ENCODE assay signal across 8 cellular contexts in the genomic region with DNA sequence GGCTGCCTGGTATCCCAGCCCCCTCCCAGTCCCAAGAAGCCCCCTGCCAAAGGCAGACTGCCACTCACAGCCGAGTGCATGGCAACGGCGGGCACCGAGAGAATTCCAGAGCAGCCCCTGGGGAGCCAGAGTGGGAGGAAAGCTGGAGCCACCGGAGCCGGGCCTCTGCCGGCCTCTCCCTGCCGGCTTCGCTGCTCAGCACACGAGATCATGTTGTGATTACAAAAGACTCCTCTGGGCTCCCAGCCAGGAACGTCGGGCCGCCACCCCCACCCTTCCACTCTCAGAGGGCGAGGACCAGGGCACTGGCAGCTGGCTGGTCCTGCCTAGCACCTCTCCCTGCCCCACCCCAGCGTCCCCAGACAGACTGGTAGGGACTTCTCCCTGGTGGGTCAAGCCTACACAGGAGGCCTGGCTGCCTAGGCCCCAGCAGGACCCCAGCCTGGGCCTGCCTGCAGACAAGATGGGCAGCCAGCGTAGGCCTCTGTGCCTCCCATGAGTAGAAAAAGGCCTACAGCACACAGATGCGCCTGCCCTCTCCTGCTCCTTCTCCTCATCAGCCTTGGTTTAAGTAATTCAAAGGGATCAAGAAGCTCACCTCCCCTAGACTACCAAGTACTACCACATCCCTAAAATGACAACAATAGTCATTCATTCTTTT. TPM values are rescaled to one million over a fixed set of nuclear protein-coding genes. Genes with fewer than 3 reads are reported as not detected.
A peak's percentile ranks its signal among the peaks of the same experiment; 100 is the strongest.
DNase-seq lines count a peak whose midpoint lies in the region; ATAC-seq and TF ChIP-seq lines count a peak whose summit lies in the region.

CCDC9B (minus strand) TSS at position 200 of the 661 bp plus-strand sequence; CDS start at position 80, 120 bp downstream.

- no peaks in the 10 kb centered on the region for H3K36me3 Mint-ChIP-seq in activated T-cell treated with anti-CD3 and anti-CD28 coated beads, Interleukin-2, amount 50 U/mL, for 72 hours (ENCODE audit: insufficient read depth in 2 of 2)

- H3K4me3 ChIP-seq in ACC112 (ENCODE audit: low read depth, low read length), result peak within 1 kb of the TSS; percentile 77
- H3K4me3 ChIP-seq in IMR-90 (ENCODE audit: insufficient read depth, low read depth, low read length), result peak within 1 kb of the TSS; percentile 45
- no peak within 1 kb of the TSS for H3K4me3 ChIP-seq in effector memory CD4-positive, alpha-beta T cell (ENCODE audit: insufficient read depth, low read depth, low read length, poor library complexity, severe bottlenecking)

- peak; percentile 84 for DNase-seq in IMR-90
- DNase-seq in SHP77 (lab: John Stamatoyannopoulos, UW), result peak; percentile 88 to 89
- DNase-seq in erythroblast (lab: John Stamatoyannopoulos, UW), result peak; percentile 80 to 83
- DNase-seq in mucosa of gallbladder (ENCODE audit: low spot score), result peak; percentile 93
- no peak for DNase-seq in activated naive CD4-positive, alpha-beta T cell treated with Interleukin-2 at 50 U/mL for 16 hours
- no peak for DNase-seq in effector memory CD4-positive, alpha-beta T cell
- no peak for DNase-seq in activated T-cell treated with anti-CD3 and anti-CD28 coated beads, Interleukin-2, amount 50 U/mL, for 72 hours

- H3K4me2 ChIP-seq in IMR-90 (ENCODE audit: low read depth, low read length), result peak within 1 kb of the TSS; percentile 92

- peak within 1 kb of the TSS; percentile 93 to 97 for H4K8ac ChIP-seq in IMR-90 (ENCODE audit: low read depth in 2 of 2, low read length in 2 of 2)

- POLR2A ChIA-PET in IMR-90 (lab: Charles Lee; ENCODE audit: unreplicated experiment), result interaction anchor here (0.5 to 3.3 kb wide), 6 partner anchors 9 to 1104 kb away, joined by 3 to 20 read pairs (median 4); no protein-coding TSS in a partner anchor

- peak within 1 kb of the TSS; percentile 99 for H3K56ac ChIP-seq in IMR-90 (ENCODE audit: extremely low read depth, insufficient read depth, low read length)

- peak; percentile 45 for ATAC-seq in IMR-90 (ENCODE audit: low read depth)
- no peak for ATAC-seq in activated T-cell treated with anti-CD3 and anti-CD28 coated beads, Interleukin-2, amount 50 U/mL, for 72 hours (replicated peaks in 1 of 2)

- no peak within 1 kb of the TSS for H3K4me3 Mint-ChIP-seq in activated T-cell treated with anti-CD3 and anti-CD28 coated beads, Interleukin-2, amount 50 U/mL, for 72 hours

- peak within 1 kb of the TSS; percentile 98 for H3K14ac ChIP-seq in IMR-90 (replicated peaks; ENCODE audit: low read depth, low read length)

- H3K79me2 ChIP-seq in ACC112 (ENCODE audit: control insufficient read depth, insufficient read depth, low read length, unreplicated experiment), result peaks cover 28% of the 10 kb centered on the region

- peak; percentile 11; the same call in 1 of the 2 replicates for TF ChIP-seq RAD21 in IMR-90 (IDR thresholded peaks at IDR 0.05; ENCODE audit: low read length)

- H3K23ac ChIP-seq in IMR-90 (ENCODE audit: low read depth, low read length), result peak within 1 kb of the TSS; percentile 99

- no peaks in the 10 kb centered on the region for H3K36me3 ChIP-seq in ACC112 (ENCODE audit: insufficient read depth, low read length)
- peaks cover 15% of the 10 kb centered on the region for H3K36me3 ChIP-seq in IMR-90 (ENCODE audit: control insufficient read depth, insufficient read depth, low read length)
- no peaks in the 10 kb centered on the region for H3K36me3 ChIP-seq in effector memory CD4-positive, alpha-beta T cell (ENCODE audit: control insufficient read depth, insufficient read depth, low read length)

- peak within 1 kb of the TSS; percentile 97 for H2BK5ac ChIP-seq in IMR-90 (ENCODE audit: low read depth, low read length, poor library complexity, severe bottlenecking)

- intact Hi-C loops in IMR-90 (cut with micrococcal nuclease), result loop anchor here (1.0 to 2.0 kb wide), 2 partner anchors 18 to 80 kb away; partner anchors contain the start of gene DISP2

- peak within 1 kb of the TSS; percentile 81 for H3K9ac ChIP-seq in IMR-90 (ENCODE audit: low read depth, low read length)

- H3K27ac ChIP-seq in ACC112 (ENCODE audit: low read depth, low read length) (peak within 1 kb of the TSS; percentile 95), IMR-90 (ENCODE audit: insufficient read depth, low read length) (peak within 1 kb of the TSS; percentile 97)
- H3K27ac ChIP-seq in effector memory CD4-positive, alpha-beta T cell (ENCODE audit: insufficient read depth, low read length, poor library complexity, severe bottlenecking), result no peak within 1 kb of the TSS

- peak within 1 kb of the TSS; percentile 100 for H2AK5ac ChIP-seq in IMR-90 (ENCODE audit: low read depth, low read length)

- peak within 1 kb of the TSS; percentile 89; the same call in 2 of the 3 replicates for H2BK15ac ChIP-seq in IMR-90 (ENCODE audit: low read depth, low read length)

- H4K20me1 ChIP-seq in IMR-90 (ENCODE audit: insufficient read depth, low read length), result no peaks in the 10 kb centered on the region

- peak within 1 kb of the TSS; percentile 100 for H3K4ac ChIP-seq in IMR-90 (ENCODE audit: low read depth, low read length)

- no peak within 1 kb of the TSS for H2AFZ ChIP-seq in ACC112 (ENCODE audit: low read length, unreplicated experiment)
- peak within 1 kb of the TSS; percentile 87 for H2AFZ ChIP-seq in IMR-90 (replicated peaks; ENCODE audit: low read length, poor library complexity)

- H3K79me1 ChIP-seq in IMR-90 (ENCODE audit: low read depth in 1 of 2, low read length in 2 of 2), result peaks cover 27 to 50% of the 10 kb centered on the region in 2 experiments; a peak in 3 of 4 replicates

- 0% methylated on average over 9 of the region's 17 CpGs; no CpG with 5 or more reads in 1 of the 2 experiments for WGBS in IMR-90 (ENCODE audit: extremely low coverage in 2 of 2, insufficient read length in 1 of 2), 2 experiments

- H3K9me3 Mint-ChIP-seq in activated T-cell treated with anti-CD3 and anti-CD28 coated beads, Interleukin-2, amount 50 U/mL, for 72 hours, result no peaks in the 10 kb centered on the region

- TF ChIP-seq POLR2A in IMR-90 (IDR thresholded peaks at IDR 0.05; ENCODE audit: low read depth, low read length) (peak; percentile 85), erythroblast (IDR thresholded peaks at IDR 0.05; ENCODE audit: low read length) (no peak)

- H3K9me1 ChIP-seq in IMR-90 (ENCODE audit: insufficient read depth, low read length), result peaks cover 22% of the 10 kb centered on the region

- CTCF ChIA-PET in IMR-90 (lab: Yijun Ruan, JAX), result interaction anchor here (0.6 to 1.4 kb wide), 5 partner anchors 28 to 166 kb away, joined by 3 to 5 read pairs (median 5); no protein-coding TSS in a partner anchor

- H2BK120ac ChIP-seq in IMR-90 (ENCODE audit: low read depth, low read length), result peak within 1 kb of the TSS; percentile 98

- H3K4me1 ChIP-seq in ACC112 (ENCODE audit: control insufficient read depth, insufficient read depth, low read length, unreplicated experiment), result peaks cover 84% of the 10 kb centered on the region
- peaks cover 39% of the 10 kb centered on the region for H3K4me1 ChIP-seq in IMR-90 (ENCODE audit: control insufficient read depth, insufficient read depth, low read length)
- H3K4me1 ChIP-seq in effector memory CD4-positive, alpha-beta T cell (ENCODE audit: control insufficient read depth, insufficient read depth, low read length, poor library complexity, severe bottlenecking), result peaks cover 5% of the 10 kb centered on the region

- H4K91ac ChIP-seq in IMR-90 (ENCODE audit: insufficient read depth, low read depth, low read length), result peak within 1 kb of the TSS; percentile 99

- H2AK9ac ChIP-seq in IMR-90 (replicated peaks; ENCODE audit: low read depth, low read length, poor library complexity), result peak within 1 kb of the TSS; percentile 100

- BruUV-seq in IMR-90 (replicated peaks; lab: Mats Ljungman, UMichigan), result no TSS peak

- H3K9me3 ChIP-seq in IMR-90 (ENCODE audit: control insufficient read depth, insufficient read depth, low read length), result no peaks in the 10 kb centered on the region
- H3K9me3 ChIP-seq in effector memory CD4-positive, alpha-beta T cell (ENCODE audit: control insufficient read depth, low read length), result no peaks in the 10 kb centered on the region

- peak within 1 kb of the TSS; percentile 94 for H4K5ac ChIP-seq in IMR-90 (ENCODE audit: low read depth, low read length)

- H3K27me3 Mint-ChIP-seq in activated T-cell treated with anti-CD3 and anti-CD28 coated beads, Interleukin-2, amount 50 U/mL, for 72 hours (ENCODE audit: low read depth), result no peaks in the 10 kb centered on the region

- in situ Hi-C loops in IMR-90 (cut with MboI; ENCODE audit: low sequenced_read_pairs), result no loop called here

- H2BK20ac ChIP-seq in IMR-90 (ENCODE audit: low read depth, low read length), result peak within 1 kb of the TSS; percentile 92

- no peaks in the 10 kb centered on the region for H3K27me3 ChIP-seq in ACC112 (ENCODE audit: insufficient read depth, low read length)
- H3K27me3 ChIP-seq in IMR-90 (ENCODE audit: control insufficient read depth, insufficient read depth, low read length), result no peaks in the 10 kb centered on the region
- H3K27me3 ChIP-seq in effector memory CD4-positive, alpha-beta T cell (replicated peaks; ENCODE audit: control insufficient read depth, insufficient read depth, low read length, poor library complexity, severe bottlenecking), result no peaks in the 10 kb centered on the region

- dilution Hi-C loops in IMR-90 (cut with HindIII; ENCODE audit: low sequenced_read_pairs, unreplicated experiment), result no loop called here

- H3K18ac ChIP-seq in IMR-90 (ENCODE audit: low read depth, low read length), result peak within 1 kb of the TSS; percentile 85

- no peak within 1 kb of the TSS for H3K27ac Mint-ChIP-seq in activated T-cell treated with anti-CD3 and anti-CD28 coated beads, Interleukin-2, amount 50 U/mL, for 72 hours

- no peaks in the 10 kb centered on the region for H3K4me1 Mint-ChIP-seq in activated T-cell treated with anti-CD3 and anti-CD28 coated beads, Interleukin-2, amount 50 U/mL, for 72 hours (ENCODE audit: low read depth)

- TF ChIP-seq CTCF in IMR-90 (conservative IDR thresholded peaks at IDR 0.05; ENCODE audit: low read depth, low read length), result no peak

TF ChIP-seq in IMR-90, 13 proteins besides CTCF, POLR2A, EP300 and RAD21 (continues in another document):
- TF ChIP-seq RCOR1 (IDR thresholded peaks at IDR 0.05; ENCODE audit: insufficient replicate concordance, low read length) (no peak), CHD1 (IDR thresholded peaks at IDR 0.05; ENCODE audit: low read depth, low read length) (no peak)

RNA-seq across cellular contexts. Expression of gene CCDC9B, which starts in this region (rescaled TPM):
- total RNA-seq in IMR-90 (2012; rRNA removed), result 19.7 and 30.0 TPM in 2 replicates
- 26.0 and 30.9 TPM in 2 replicates for polyA plus RNA-seq in IMR-90 (2012; rRNA removed)
- 7.0 and 19.7 TPM in 2 replicates for polyA plus RNA-seq in IMR-90 (2012; cell fraction: cytosol; rRNA removed)
- polyA plus RNA-seq in IMR-90 (2012; cell fraction: nucleus; rRNA removed; ENCODE audit: low replicate concordance), result 52.6 and 88.0 TPM in 2 replicates
- total RNA-seq in mucosa of gallbladder, result 107 TPM
- total RNA-seq in activated T-cell treated with anti-CD3 and anti-CD28 coated beads, Interleukin-2, amount 50 U/mL, for 72 hours, result 1 to 10 TPM; 1.0 to 1.6 TPM

Comparison
In these comparisons a context has a peak if more than half of its experiments do, and no peak if none do; other contexts are left out.
1. DNase-seq: peak in IMR-90 (single experiment), SHP77 (2 of 2), erythroblast (2 of 2) and mucosa of gallbladder (single experiment); none in activated naive CD4-positive, alpha-beta T cell treated with Interleukin-2 at 50 U/mL for 16 hours (single experiment), effector memory CD4-positive, alpha-beta T cell (0 of 3) and activated T-cell treated with anti-CD3 and anti-CD28 coated beads, Interleukin-2, amount 50 U/mL, for 72 hours (0 of 2).